Comparison of ENCODE assay signal across 19 cellular contexts in the genomic region with DNA sequence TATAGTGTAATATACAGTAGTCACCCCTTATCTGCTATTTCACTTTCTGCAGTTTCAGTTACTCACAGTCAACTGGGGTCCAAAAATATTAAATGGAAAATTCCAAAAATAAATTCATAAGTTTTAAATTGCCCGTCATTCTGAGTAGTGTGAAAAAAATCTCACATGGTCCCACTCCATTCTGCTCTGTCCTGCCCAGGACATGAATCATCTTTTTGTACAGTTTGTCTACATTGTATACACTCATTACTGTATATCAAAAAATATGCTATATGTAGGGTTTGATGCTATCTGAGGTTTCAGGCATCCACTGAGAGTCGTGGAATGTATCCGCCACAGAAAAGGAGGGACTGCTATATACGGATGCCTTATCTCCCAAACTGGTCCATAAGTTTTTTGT.
"Had no signal": no experiment of that assay in that cellular context is flagged by ENCODE, and none has a peak within 500 bp of the region (broad histone marks: within the 10 kb centered on the region; RNA-seq: fewer than 3 reads in every experiment).

No MANE protein-coding gene starts in this region.

- H3K4me3 ChIP-seq: gastrocnemius medialis, heart right ventricle, psoas muscle, right lobe of liver, tibial artery, upper lobe of left lung, vagina had no signal

- H3K27me3 ChIP-seq: gastrocnemius medialis, heart right ventricle, right lobe of liver, tibial artery, upper lobe of left lung, vagina had no signal

- DNase-seq: effector memory CD8-positive, alpha-beta T cell; gastrocnemius medialis; heart right ventricle; hypothalamus; kidney glomerular epithelial cell; mesendoderm; naive B cell; occipital lobe; psoas muscle; retina; right lobe of liver; stimulated activated CD4-positive, alpha-beta T cell treated with anti-CD3 and anti-CD28 coated beads, Interleukin-4, amount 100 ng/mL, for 1 hour; stimulated activated CD8-positive, alpha-beta memory T cell treated with anti-CD3 and anti-CD28 coated beads, Interleukin-4, amount 100 ng/mL, for 48 hours; stimulated activated naive CD8-positive, alpha-beta T cell treated with anti-CD3 and anti-CD28 coated beads, Interleukin-15, Interleukin-2, amounts not matched to agents 100 U/mL and 50 U/mL, for 24 hours; tibial artery; upper lobe of left lung had no signal

- H3K27ac ChIP-seq: gastrocnemius medialis, heart right ventricle, psoas muscle, right lobe of liver, tibial artery, upper lobe of left lung, vagina had no signal

- H3K9me3 ChIP-seq: gastrocnemius medialis, heart right ventricle, psoas muscle, right lobe of liver, tibial artery, upper lobe of left lung, vagina had no signal

- FAIRE-seq: islet of Langerhans had no signal

- ATAC-seq: effector memory CD8-positive, alpha-beta T cell; gastrocnemius medialis; heart right ventricle; psoas muscle; right lobe of liver; stimulated activated effector memory CD8-positive, alpha-beta T cell treated with anti-CD3 and anti-CD28 coated beads, Interleukin-12 subunit alpha, Interleukin-12 subunit beta, amount 100 ng/mL, for 72 hours; stimulated activated naive CD8-positive, alpha-beta T cell treated with anti-CD3 and anti-CD28 coated beads, Interleukin-15, Interleukin-2, amounts not matched to agents 100 U/mL and 50 U/mL, for 24 hours had no signal

- H3K4me1 ChIP-seq: gastrocnemius medialis, heart right ventricle, psoas muscle, right lobe of liver, tibial artery, upper lobe of left lung, vagina had no signal

- H3K36me3 ChIP-seq: gastrocnemius medialis, heart right ventricle, right lobe of liver, tibial artery, upper lobe of left lung, vagina had no signal
